In the genomic region with DNA sequence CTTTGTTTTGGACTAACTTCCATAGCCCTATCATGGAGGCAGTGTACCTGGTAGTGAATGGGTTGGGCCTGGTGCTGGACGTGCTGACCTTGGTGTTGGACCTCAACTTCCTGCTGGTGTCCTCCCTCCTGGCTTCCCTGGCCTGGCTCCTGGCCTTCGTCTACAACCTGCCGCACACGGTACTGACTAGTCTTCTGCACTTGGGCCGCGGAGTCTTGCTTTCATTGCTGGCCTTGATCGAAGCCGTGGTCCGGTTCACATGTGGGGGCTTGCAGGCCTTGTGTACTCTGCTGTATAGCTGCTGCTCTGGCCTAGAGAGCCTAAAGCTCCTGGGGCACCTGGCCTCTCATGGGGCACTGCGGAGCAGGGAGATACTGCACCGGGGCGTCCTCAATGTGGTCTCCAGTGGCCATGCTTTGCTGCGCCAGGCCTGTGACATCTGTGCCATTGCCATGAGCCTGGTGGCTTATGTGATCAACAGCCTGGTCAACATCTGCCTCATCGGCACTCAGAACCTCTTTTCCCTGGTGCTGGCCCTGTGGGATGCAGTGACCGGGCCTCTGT, we compare ENCODE assay signal across 8 cellular contexts. TPM values are rescaled to one million over a fixed set of nuclear protein-coding genes. Genes with fewer than 3 reads are reported as not detected.
DNase-seq lines count a peak whose midpoint lies in the region; ATAC-seq, FAIRE-seq and TF ChIP-seq lines count a peak whose summit lies in the region.

No MANE protein-coding gene starts in this region.

- TF ChIP-seq CTCF in astrocyte (IDR thresholded peaks at IDR 0.05; ENCODE audit: insufficient read depth, low read depth, low read length) (no peak), liver (IDR thresholded peaks at IDR 0.05; ENCODE audit: low read depth, low read length, missing input control) (no peak), thyroid gland (IDR thresholded peaks at IDR 0.05) (no peak)

- no peak for TF ChIP-seq RAD21 in liver (IDR thresholded peaks at IDR 0.05)

- H3K79me2 ChIP-seq in astrocyte (ENCODE audit: insufficient read depth, low read length): peaks cover 32% of the 10 kb centered on the region

- peak overlapping the region; percentile 93 for H3K9ac ChIP-seq in astrocyte (ENCODE audit: low read length)
- peak overlapping the region; percentile 17 to 73 for H3K9ac ChIP-seq in liver (ENCODE audit: low read depth in 1 of 2, low read length in 2 of 2)

- H3K4me3 ChIP-seq in astrocyte (ENCODE audit: insufficient read depth, low read depth, low read length) (peak overlapping the region; percentile 89), liver (ENCODE audit: low read depth in 1 of 3, low read length in 3 of 3) (peak overlapping the region; percentile 69 to 84 (median 75)), thyroid gland (replicated peaks in 1 of 3) (peak overlapping the region; percentile 32 to 95 (median 78))

- peak overlapping the region; percentile 92 for H3K4me2 ChIP-seq in astrocyte (ENCODE audit: low read length)

- H3K9me3 ChIP-seq in astrocyte (ENCODE audit: insufficient read depth, low read depth, low read length) (no peaks in the 10 kb centered on the region), liver (ENCODE audit: control insufficient read depth in 4 of 4, low read length in 3 of 4) (no peaks in the 10 kb centered on the region), thyroid gland (no peaks in the 10 kb centered on the region)

- H3K27ac ChIP-seq in astrocyte (ENCODE audit: low read depth, low read length) (no peak overlapping the region), liver (ENCODE audit: low read depth in 1 of 2, low read length in 2 of 2) (peak overlapping the region; percentile 73 to 75), thyroid gland (peak overlapping the region in 1 of 3 donors; percentile 71)

- intact Hi-C loops in thyroid gland (cut with DNase I): no loop called here

- no peaks in the 10 kb centered on the region for H3K27me3 ChIP-seq in astrocyte (ENCODE audit: insufficient read depth, low read length)
- peaks cover 0 to 2% (median 0%) of the 10 kb centered on the region in 4 donors for H3K27me3 ChIP-seq in liver (ENCODE audit: control insufficient read depth in 4 of 4, insufficient read depth in 4 of 4, low read length in 3 of 4)
- no peaks in the 10 kb centered on the region for H3K27me3 ChIP-seq in thyroid gland

- peaks cover 9% of the 10 kb centered on the region for H4K20me1 ChIP-seq in astrocyte (ENCODE audit: insufficient read depth, low read length)

- no peak for ATAC-seq in activated CD8-positive, alpha-beta memory T cell treated with anti-CD3 and anti-CD28 coated beads, Interleukin-2, amount 10 ng/mL, durations not matched to agents 7 days and 5 days

- peaks cover 4% of the 10 kb centered on the region for H3K36me3 Mint-ChIP-seq in activated CD8-positive, alpha-beta memory T cell treated with anti-CD3 and anti-CD28 coated beads, Interleukin-2, amount 10 ng/mL, durations not matched to agents 7 days and 5 days
- peaks cover 4% of the 10 kb centered on the region for H3K36me3 Mint-ChIP-seq in astrocyte (ENCODE audit: low read depth, unreplicated experiment)

- H3K4me1 ChIP-seq in astrocyte (ENCODE audit: insufficient read depth, low read length) (peaks cover 38% of the 10 kb centered on the region), liver (ENCODE audit: control insufficient read depth in 4 of 4, insufficient read depth in 4 of 4, low read length in 3 of 4) (peaks cover 12 to 40% (median 22%) of the 10 kb centered on the region in 4 donors), thyroid gland (peaks cover 11 to 38% of the 10 kb centered on the region in 2 donors)

- peak overlapping the region; percentile 71 for H2AFZ ChIP-seq in astrocyte (ENCODE audit: low read depth, low read length)

- H3K27ac Mint-ChIP-seq in activated CD8-positive, alpha-beta memory T cell treated with anti-CD3 and anti-CD28 coated beads, Interleukin-2, amount 10 ng/mL, durations not matched to agents 7 days and 5 days: peak overlapping the region; percentile 96
- peak overlapping the region; percentile 99 for H3K27ac Mint-ChIP-seq in astrocyte (ENCODE audit: unreplicated experiment)

- CTCF ChIA-PET in activated CD8-positive, alpha-beta memory T cell treated with anti-CD3 and anti-CD28 coated beads, Interleukin-2, amount 10 ng/mL, durations not matched to agents 7 days and 5 days (lab: Charles Lee): interaction anchor here (1.1 to 5.2 kb wide), 2 partner anchors 13 to 51 kb away, joined by 4 to 47 read pairs; no protein-coding TSS in a partner anchor

- H3K4me3 Mint-ChIP-seq in activated CD8-positive, alpha-beta memory T cell treated with anti-CD3 and anti-CD28 coated beads, Interleukin-2, amount 10 ng/mL, durations not matched to agents 7 days and 5 days: peak overlapping the region; percentile 93
- H3K4me3 Mint-ChIP-seq in astrocyte (ENCODE audit: unreplicated experiment): peak overlapping the region; percentile 100

- no peak for DNase-seq in activated CD8-positive, alpha-beta memory T cell treated with anti-CD3 and anti-CD28 coated beads, Interleukin-2, amount 10 ng/mL, durations not matched to agents 7 days and 5 days
- no peak for DNase-seq in activated CD8-positive, alpha-beta memory T cell treated with anti-CD3 and anti-CD28 coated beads, Interleukin-2, amount 50 U/mL, for 48 hours
- no peak for DNase-seq in astrocyte (ENCODE audit: low read depth)
- no peak for DNase-seq in thyroid gland
- DNase-seq in NCI-H1436 treated with DMSO at 0.1 percent for 48 hours (lab: John Stamatoyannopoulos, UW): no peak
- no peak for DNase-seq in COLO668 (lab: John Stamatoyannopoulos, UW; ENCODE audit: unreplicated experiment)
- no peak for DNase-seq in NCI-H146 treated with DMSO at 0.1 percent for 48 hours (lab: John Stamatoyannopoulos, UW; ENCODE audit: unreplicated experiment)

- no peak for TF ChIP-seq POLR2A in thyroid gland (IDR thresholded peaks at IDR 0.05)

- FAIRE-seq in astrocyte (lab: Jason Lieb, UNC): no peak

- H3K27me3 Mint-ChIP-seq in activated CD8-positive, alpha-beta memory T cell treated with anti-CD3 and anti-CD28 coated beads, Interleukin-2, amount 10 ng/mL, durations not matched to agents 7 days and 5 days: peaks cover 16% of the 10 kb centered on the region
- H3K27me3 Mint-ChIP-seq in astrocyte (ENCODE audit: low read depth, unreplicated experiment): peaks cover 2% of the 10 kb centered on the region

- H3K36me3 ChIP-seq in astrocyte (ENCODE audit: insufficient read depth, low read length): no peaks in the 10 kb centered on the region
- no peaks in the 10 kb centered on the region for H3K36me3 ChIP-seq in liver (ENCODE audit: control insufficient read depth in 4 of 4, insufficient read depth in 3 of 4, low read depth in 1 of 4, low read length in 3 of 4)
- H3K36me3 ChIP-seq in thyroid gland: no peaks in the 10 kb centered on the region

- WGBS in liver: 69% methylated on average over 15 of the region's 15 CpGs
- WGBS in thyroid gland, 2 donors: 60 to 75% methylated on average over 7 to 15 of the region's 15 CpGs

- peaks cover 49% of the 10 kb centered on the region for H3K4me1 Mint-ChIP-seq in activated CD8-positive, alpha-beta memory T cell treated with anti-CD3 and anti-CD28 coated beads, Interleukin-2, amount 10 ng/mL, durations not matched to agents 7 days and 5 days
- H3K4me1 Mint-ChIP-seq in astrocyte (ENCODE audit: low read depth, unreplicated experiment): peaks cover 15% of the 10 kb centered on the region

- no peaks in the 10 kb centered on the region for H3K9me3 Mint-ChIP-seq in activated CD8-positive, alpha-beta memory T cell treated with anti-CD3 and anti-CD28 coated beads, Interleukin-2, amount 10 ng/mL, durations not matched to agents 7 days and 5 days (ENCODE audit: low read depth)
- no peaks in the 10 kb centered on the region for H3K9me3 Mint-ChIP-seq in astrocyte (ENCODE audit: unreplicated experiment)

TF ChIP-seq in liver, 16 proteins besides CTCF, POLR2A, EP300 and RAD21 (continues in another document):
- TF ChIP-seq NR2F2 (IDR thresholded peaks at IDR 0.05) (no peak), EGR1 (IDR thresholded peaks at IDR 0.05; ENCODE audit: low read depth in 2 of 2) (no peak)
- TF ChIP-seq, protein P1, sequence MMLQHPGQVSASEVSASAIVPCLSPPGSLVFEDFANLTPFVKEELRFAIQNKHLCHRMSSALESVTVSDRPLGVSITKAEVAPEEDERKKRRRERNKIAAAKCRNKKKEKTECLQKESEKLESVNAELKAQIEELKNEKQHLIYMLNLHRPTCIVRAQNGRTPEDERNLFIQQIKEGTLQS (IDR thresholded peaks at IDR 0.05): no peak

RNA-seq across cellular contexts. Expression of a gene that starts 0.8 kb away (rescaled TPM):
- total RNA-seq in activated CD8-positive, alpha-beta memory T cell treated with anti-CD3 and anti-CD28 coated beads, Interleukin-2, amount 10 ng/mL, durations not matched to agents 7 days and 5 days: 10 to 100 TPM; 38.7 to 42.1 TPM
- total RNA-seq in astrocyte (31.8 and 33.3 TPM in 2 replicates), liver (1 to 10 TPM; 6.3 to 9.2 TPM), thyroid gland (10 to 100 TPM; 10.1 to 18.9 (median 14.1) TPM)
- 10 to 100 TPM; 13.0 to 19.1 TPM for polyA plus RNA-seq in liver

RNA-seq across cellular contexts. Expression of a gene that starts 5.5 kb away (rescaled TPM):
- total RNA-seq in activated CD8-positive, alpha-beta memory T cell treated with anti-CD3 and anti-CD28 coated beads, Interleukin-2, amount 10 ng/mL, durations not matched to agents 7 days and 5 days: not detected
- total RNA-seq in astrocyte: 5.6 and 6.3 TPM in 2 replicates
- total RNA-seq in liver: 1 to 10 TPM; 2.2 to 4.4 TPM
- polyA plus RNA-seq in liver: 1 to 10 TPM; 1.9 to 6.4 TPM
- 10 to 100 TPM; 13.0 to 46.4 (median 27.8) TPM for total RNA-seq in thyroid gland

RNA-seq across cellular contexts. Expression of a gene that starts 11.3 kb away (rescaled TPM):
- total RNA-seq in activated CD8-positive, alpha-beta memory T cell treated with anti-CD3 and anti-CD28 coated beads, Interleukin-2, amount 10 ng/mL, durations not matched to agents 7 days and 5 days: not detected
- total RNA-seq in astrocyte (not detected in 2 replicates), liver (not detected), thyroid gland (not detected)
- polyA plus RNA-seq in liver: not detected

RNA-seq across cellular contexts. Expression of a gene that starts 18.2 kb away (rescaled TPM):
- 1 to 10 TPM; 2.5 to 3.9 TPM for total RNA-seq in activated CD8-positive, alpha-beta memory T cell treated with anti-CD3 and anti-CD28 coated beads, Interleukin-2, amount 10 ng/mL, durations not matched to agents 7 days and 5 days
- 188 and 213 TPM in 2 replicates for total RNA-seq in astrocyte
- 10 to 100 TPM in 1 of 2 donors, 1 to 10 TPM in 1; 8.4 to 49.6 TPM for total RNA-seq in liver
- 10 to 100 TPM in 1 of 2 donors, 1 to 10 TPM in 1; 2.2 to 10.3 TPM for polyA plus RNA-seq in liver
- 100 to 1,000 TPM in 1 of 4 donors, 10 to 100 TPM in 3; 17.6 to 243 (median 61.8) TPM for total RNA-seq in thyroid gland

RNA-seq across cellular contexts. Expression of a gene that starts 46.3 kb away (rescaled TPM):
- under 1 TPM; 0.28 to 0.76 TPM for total RNA-seq in activated CD8-positive, alpha-beta memory T cell treated with anti-CD3 and anti-CD28 coated beads, Interleukin-2, amount 10 ng/mL, durations not matched to agents 7 days and 5 days
- 6.5 and 6.7 TPM in 2 replicates for total RNA-seq in astrocyte
- 1 to 10 TPM in 1 of 2 donors, under 1 TPM in 1; 0.65 to 4.4 TPM for total RNA-seq in liver
- polyA plus RNA-seq in liver: 1 to 10 TPM; 2.0 to 2.2 TPM
- 1 to 10 TPM; 2.0 to 5.3 (median 4.6) TPM for total RNA-seq in thyroid gland
